ENCODE assay signal across 10 cellular contexts in the genomic region with DNA sequence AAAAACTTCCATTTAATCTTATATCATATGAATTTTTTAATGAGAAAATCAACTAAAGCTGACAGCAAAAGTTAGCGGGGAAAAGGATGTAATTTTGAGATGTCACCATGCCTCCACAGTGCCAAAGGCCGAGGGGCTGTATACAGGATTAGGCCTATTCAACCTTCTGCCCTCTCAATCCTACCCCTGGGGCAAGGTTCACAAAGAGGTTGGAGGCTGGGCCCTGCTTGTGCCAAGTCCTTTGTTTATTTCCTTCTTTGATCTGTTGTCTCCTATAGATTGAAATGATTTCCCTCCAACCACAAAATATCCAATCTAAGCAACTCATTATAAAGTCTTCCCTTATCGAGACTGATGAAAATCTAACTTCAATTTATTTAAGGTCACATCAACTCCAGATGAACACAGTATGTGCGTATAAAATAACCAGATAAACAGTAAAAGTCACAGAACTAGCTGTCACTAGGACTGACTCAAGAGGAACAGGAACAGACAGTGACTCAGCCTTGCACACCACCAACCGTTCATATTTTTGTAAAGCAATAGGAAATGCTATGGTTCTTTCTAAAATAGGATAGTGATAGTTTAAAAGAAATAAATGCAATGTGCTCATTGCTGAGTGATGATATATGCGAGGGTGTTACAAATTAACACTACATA.
DNase-seq lines count a peak whose midpoint lies in the region; ATAC-seq and TF ChIP-seq lines count a peak whose summit lies in the region.
"Had no signal": no experiment of that assay in that cellular context is flagged by ENCODE, and none has a peak within 500 bp of the region (broad histone marks: within the 10 kb centered on the region; RNA-seq: fewer than 3 reads in every experiment).

No MANE protein-coding gene starts in this region.

- H3K4me3 Mint-ChIP-seq in activated naive CD4-positive, alpha-beta T cell treated with anti-CD3 and anti-CD28 coated beads for 36 hours, result no peak overlapping the region
- H3K4me3 Mint-ChIP-seq: brain had no signal

- H3K4me1 ChIP-seq in RWPE2 (ENCODE audit: insufficient read depth, poor library complexity, severe bottlenecking) (peaks cover 9% of the 10 kb centered on the region), upper lobe of right lung (no peaks in the 10 kb centered on the region)

- H3K27me3 Mint-ChIP-seq in activated naive CD4-positive, alpha-beta T cell treated with anti-CD3 and anti-CD28 coated beads for 36 hours (ENCODE audit: low read depth), result no peaks in the 10 kb centered on the region
- H3K27me3 Mint-ChIP-seq: brain had no signal

- H3K9me3 Mint-ChIP-seq in activated naive CD4-positive, alpha-beta T cell treated with anti-CD3 and anti-CD28 coated beads for 36 hours, result no peaks in the 10 kb centered on the region
- H3K9me3 Mint-ChIP-seq: brain had no signal

- H3K4me1 Mint-ChIP-seq in activated naive CD4-positive, alpha-beta T cell treated with anti-CD3 and anti-CD28 coated beads for 36 hours (ENCODE audit: low read depth), result peaks cover 17% of the 10 kb centered on the region

- TF ChIP-seq CTCF in RWPE2 (IDR thresholded peaks at IDR 0.05; ENCODE audit: poor library complexity, severe bottlenecking), result no peak
- no peak for TF ChIP-seq CTCF in fibroblast of mammary gland (conservative IDR thresholded peaks at IDR 0.05; ENCODE audit: control insufficient read depth, insufficient read depth, low read depth, low read length)
- TF ChIP-seq CTCF in upper lobe of right lung (IDR thresholded peaks at IDR 0.05), result no peak

- H3K4me3 ChIP-seq in RWPE2 (ENCODE audit: severe bottlenecking), result no peak overlapping the region
- no peak overlapping the region for H3K4me3 ChIP-seq in fibroblast of mammary gland (ENCODE audit: control insufficient read depth, low read depth, low read length)
- H3K4me3 ChIP-seq in upper lobe of right lung, result no peak overlapping the region

- ATAC-seq in RWPE2 (ENCODE audit: low read depth) (peak; percentile 87), upper lobe of right lung (peak; percentile 20), HG03520 (IDR thresholded peaks at IDR 0.05; ENCODE audit: unreplicated experiment) (no peak), HG03139 (IDR thresholded peaks at IDR 0.05; ENCODE audit: unreplicated experiment) (no peak)

- CTCF ChIA-PET in activated naive CD4-positive, alpha-beta T cell treated with anti-CD3 and anti-CD28 coated beads for 36 hours (lab: Charles Lee), result interaction anchor here (0.6 to 1.0 kb wide), 3 partner anchors 115 to 318 kb away, joined by 3 to 7 read pairs (median 3); no protein-coding TSS in a partner anchor

- intact Hi-C loops in activated naive CD4-positive, alpha-beta T cell treated with anti-CD3 and anti-CD28 coated beads for 36 hours (cut with micrococcal nuclease), result no loop called here
- intact Hi-C loops in upper lobe of right lung (cut with DNase I), result no loop called here

- H3K27ac ChIP-seq in RWPE2 (ENCODE audit: poor library complexity, severe bottlenecking), result peak overlapping the region; percentile 76
- H3K27ac ChIP-seq in upper lobe of right lung, result no peak overlapping the region

- peak; percentile 48 for DNase-seq in activated naive CD4-positive, alpha-beta T cell treated with anti-CD3 and anti-CD28 coated beads for 36 hours
- no peak for DNase-seq in activated naive CD4-positive, alpha-beta T cell (lab: John Stamatoyannopoulos, UW)
- DNase-seq in RWPE2 (ENCODE audit: low spot score) (no peak), fibroblast of mammary gland (ENCODE audit: low read depth) (peak; percentile 77), upper lobe of right lung (no peak), NCI-H1930 (lab: John Stamatoyannopoulos, UW) (no peak)
- DNase-seq: DMS 273 treated with DMSO at 0.1 percent for 48 hours had no signal

- peak overlapping the region; percentile 63 for H3K27ac Mint-ChIP-seq in activated naive CD4-positive, alpha-beta T cell treated with anti-CD3 and anti-CD28 coated beads for 36 hours
- H3K27ac Mint-ChIP-seq: brain had no signal

- peaks cover 18% of the 10 kb centered on the region for H3K36me3 Mint-ChIP-seq in activated naive CD4-positive, alpha-beta T cell treated with anti-CD3 and anti-CD28 coated beads for 36 hours (ENCODE audit: low read depth)

- H3K27me3 ChIP-seq in RWPE2 (ENCODE audit: insufficient read depth, poor library complexity, severe bottlenecking) (no peaks in the 10 kb centered on the region), upper lobe of right lung (no peaks in the 10 kb centered on the region)

- H3K9me3 ChIP-seq in RWPE2 (ENCODE audit: severe bottlenecking), result no peaks in the 10 kb centered on the region
- H3K9me3 ChIP-seq in upper lobe of right lung, result no peaks in the 10 kb centered on the region

- peaks cover 4% of the 10 kb centered on the region; the same call in 1 of the 2 replicates for H3K36me3 ChIP-seq in RWPE2 (ENCODE audit: low read depth)
- peaks cover 12% of the 10 kb centered on the region for H3K36me3 ChIP-seq in upper lobe of right lung

Comparison
In these comparisons a context has a peak if more than half of its experiments do, and no peak if none do; other contexts are left out.
1. DNase-seq: peak in activated naive CD4-positive, alpha-beta T cell treated with anti-CD3 and anti-CD28 coated beads for 36 hours (single experiment) and fibroblast of mammary gland (single experiment); none in activated naive CD4-positive, alpha-beta T cell (0 of 4), RWPE2 (single experiment), upper lobe of right lung (single experiment) and NCI-H1930 (0 of 2).
2. ATAC-seq: peak in RWPE2 (single experiment) and upper lobe of right lung (single experiment); none in HG03520 (single experiment) and HG03139 (single experiment).